Comparison of ENCODE assay signal across 29 cellular contexts in genomic region chr16:79901522-79901921, GRCh38.
"Had no signal": no experiment of that assay in that cellular context is flagged by ENCODE, and none has a peak within 500 bp of the region (broad histone marks: within the 10 kb centered on the region; RNA-seq: fewer than 3 reads in every experiment).

No MANE protein-coding gene starts in this region.

- H3K27ac ChIP-seq: stomach, suprapubic skin, testis, thoracic aorta, thyroid gland, tibial artery, transverse colon, upper lobe of left lung, upper lobe of right lung, uterus, vagina had no signal

- H3K36me3 Mint-ChIP-seq: stimulated activated effector memory CD8-positive, alpha-beta T cell treated with anti-CD3 and anti-CD28 coated beads, Interleukin-12 subunit alpha, Interleukin-12 subunit beta, amount 100 ng/mL, for 72 hours; stimulated activated memory B cell treated with anti-CD40 and anti-IgM and Interleukin-4, amounts not matched to agents 10 μg/mL and 1 μg/mL and 100 μg/mL, for 72 hours; stimulated activated naive B cell treated with anti-CD40 and anti-IgM and Interleukin-4, amounts not matched to agents 10 μg/mL and 1 μg/mL and 100 μg/mL, for 72 hours; type B pancreatic cell had no signal

- H3K9me3 ChIP-seq: stomach, suprapubic skin, testis, thoracic aorta, thyroid gland, tibial artery, tibial nerve, transverse colon, upper lobe of left lung, upper lobe of right lung, uterus, vagina had no signal

- H3K27me3 Mint-ChIP-seq: stimulated activated memory B cell treated with anti-CD40 and anti-IgM and Interleukin-4, amounts not matched to agents 10 μg/mL and 1 μg/mL and 100 μg/mL, for 72 hours; stimulated activated naive B cell treated with anti-CD40 and anti-IgM and Interleukin-4, amounts not matched to agents 10 μg/mL and 1 μg/mL and 100 μg/mL, for 72 hours; stimulated activated naive CD8-positive, alpha-beta T cell treated with anti-CD3 and anti-CD28 coated beads, Interleukin-15, amount 100 ng/mL, for 72 hours; stimulated activated naive CD8-positive, alpha-beta T cell treated with anti-CD3 and anti-CD28 coated beads, Interleukin-15, Interleukin-2, amounts not matched to agents 100 ng/mL and 50 ng/mL, for 24 hours; type B pancreatic cell had no signal

- H3K4me1 Mint-ChIP-seq: stimulated activated effector memory CD8-positive, alpha-beta T cell treated with anti-CD3 and anti-CD28 coated beads, Interleukin-12 subunit alpha, Interleukin-12 subunit beta, amount 100 ng/mL, for 72 hours; stimulated activated memory B cell treated with anti-CD40 and anti-IgM and Interleukin-4, amounts not matched to agents 10 μg/mL and 1 μg/mL and 100 μg/mL, for 72 hours; stimulated activated naive B cell treated with anti-CD40 and anti-IgM and Interleukin-4, amounts not matched to agents 10 μg/mL and 1 μg/mL and 100 μg/mL, for 72 hours; stimulated activated naive CD8-positive, alpha-beta T cell treated with anti-CD3 and anti-CD28 coated beads, Interleukin-15, amount 100 ng/mL, for 72 hours had no signal

- H3K4me3 Mint-ChIP-seq: stimulated activated effector memory CD8-positive, alpha-beta T cell treated with anti-CD3 and anti-CD28 coated beads, Interleukin-12 subunit alpha, Interleukin-12 subunit beta, amount 100 ng/mL, for 72 hours; stimulated activated memory B cell treated with anti-CD40 and anti-IgM and Interleukin-4, amounts not matched to agents 10 μg/mL and 1 μg/mL and 100 μg/mL, for 72 hours; stimulated activated naive B cell treated with anti-CD40 and anti-IgM and Interleukin-4, amounts not matched to agents 10 μg/mL and 1 μg/mL and 100 μg/mL, for 72 hours; stimulated activated naive CD8-positive, alpha-beta T cell treated with anti-CD3 and anti-CD28 coated beads, Interleukin-15, amount 100 ng/mL, for 72 hours; stimulated activated naive CD8-positive, alpha-beta T cell treated with anti-CD3 and anti-CD28 coated beads, Interleukin-15, Interleukin-2, amounts not matched to agents 100 ng/mL and 50 ng/mL, for 24 hours; type B pancreatic cell had no signal

- H3K27me3 ChIP-seq: stomach, suprapubic skin, testis, thyroid gland, tibial artery, tibial nerve, transverse colon, upper lobe of left lung, upper lobe of right lung, uterus, vagina had no signal

- H3K36me3 ChIP-seq: stomach, suprapubic skin, thoracic aorta, thyroid gland, tibial artery, tibial nerve, transverse colon, upper lobe of left lung, upper lobe of right lung, uterus, vagina had no signal

- ATAC-seq: stimulated activated effector memory CD8-positive, alpha-beta T cell treated with anti-CD3 and anti-CD28 coated beads, Interleukin-12 subunit alpha, Interleukin-12 subunit beta, amount 100 ng/mL, for 72 hours; stimulated activated memory B cell treated with anti-CD40 and anti-IgM and Interleukin-4, amounts not matched to agents 10 μg/mL and 1 μg/mL and 100 μg/mL, for 72 hours; stimulated activated naive B cell treated with anti-CD40 and anti-IgM and Interleukin-4, amounts not matched to agents 10 μg/mL and 1 μg/mL and 100 μg/mL, for 72 hours; stimulated activated naive CD8-positive, alpha-beta T cell treated with anti-CD3 and anti-CD28 coated beads, Interleukin-15, amount 100 ng/mL, for 72 hours; stimulated activated naive CD8-positive, alpha-beta T cell treated with anti-CD3 and anti-CD28 coated beads, Interleukin-15, Interleukin-2, amounts not matched to agents 100 U/mL and 50 U/mL, for 24 hours; upper lobe of right lung had no signal

- FAIRE-seq: urothelium cell line had no signal

- H3K27ac Mint-ChIP-seq: stimulated activated effector memory CD8-positive, alpha-beta T cell treated with anti-CD3 and anti-CD28 coated beads, Interleukin-12 subunit alpha, Interleukin-12 subunit beta, amount 100 ng/mL, for 72 hours; stimulated activated memory B cell treated with anti-CD40 and anti-IgM and Interleukin-4, amounts not matched to agents 10 μg/mL and 1 μg/mL and 100 μg/mL, for 72 hours; stimulated activated naive B cell treated with anti-CD40 and anti-IgM and Interleukin-4, amounts not matched to agents 10 μg/mL and 1 μg/mL and 100 μg/mL, for 72 hours; stimulated activated naive CD8-positive, alpha-beta T cell treated with anti-CD3 and anti-CD28 coated beads, Interleukin-15, Interleukin-2, amounts not matched to agents 100 ng/mL and 50 ng/mL, for 24 hours; type B pancreatic cell had no signal

- H3K9me3 Mint-ChIP-seq: stimulated activated effector memory CD8-positive, alpha-beta T cell treated with anti-CD3 and anti-CD28 coated beads, Interleukin-12 subunit alpha, Interleukin-12 subunit beta, amount 100 ng/mL, for 72 hours; stimulated activated memory B cell treated with anti-CD40 and anti-IgM and Interleukin-4, amounts not matched to agents 10 μg/mL and 1 μg/mL and 100 μg/mL, for 72 hours; stimulated activated naive B cell treated with anti-CD40 and anti-IgM and Interleukin-4, amounts not matched to agents 10 μg/mL and 1 μg/mL and 100 μg/mL, for 72 hours; stimulated activated naive CD8-positive, alpha-beta T cell treated with anti-CD3 and anti-CD28 coated beads, Interleukin-15, amount 100 ng/mL, for 72 hours; stimulated activated naive CD8-positive, alpha-beta T cell treated with anti-CD3 and anti-CD28 coated beads, Interleukin-15, Interleukin-2, amounts not matched to agents 100 ng/mL and 50 ng/mL, for 24 hours; type B pancreatic cell had no signal

- H3K4me1 ChIP-seq: stomach, testis, thyroid gland, tibial artery, upper lobe of left lung, upper lobe of right lung, uterus, vagina had no signal

- H3K4me3 ChIP-seq: stomach, suprapubic skin, testis, thoracic aorta, thyroid gland, tibial artery, tibial nerve, transverse colon, upper lobe of left lung, upper lobe of right lung, uterus, vagina had no signal

- DNase-seq: stimulated activated CD4-positive, alpha-beta T cell treated with anti-CD3 and anti-CD28 coated beads, Interleukin-2, amount 100 ng/mL, for 48 hours; stimulated activated CD4-positive, alpha-beta T cell treated with anti-CD3 and anti-CD28 coated beads, Interleukin-4, amount 100 ng/mL, for 1 hour; stimulated activated CD4-positive, alpha-beta T cell treated with anti-CD3 and anti-CD28 coated beads, Interleukin-4, amount 100 ng/mL, for 24 hours; stimulated activated CD4-positive, alpha-beta T cell treated with anti-CD3 and anti-CD28 coated beads, Interleukin-4, amount 100 ng/mL, for 4 hours; stimulated activated CD8-positive, alpha-beta memory T cell treated with anti-CD3 and anti-CD28 coated beads, Interleukin-4, amount 100 ng/mL, for 48 hours; stimulated activated naive B cell treated with anti-CD40 and anti-IgM and Interleukin-4, amounts not matched to agents 10 μg/mL and 1 μg/mL and 100 μg/mL, for 72 hours; stimulated activated naive CD4-positive, alpha-beta T cell; stimulated activated naive CD4-positive, alpha-beta T cell treated with Interleukin-2 at 50 U/mL for 16 hours; stimulated activated naive CD8-positive, alpha-beta T cell treated with anti-CD3 and anti-CD28 coated beads, Interleukin-15, amount 100 ng/mL, for 72 hours; stimulated activated naive CD8-positive, alpha-beta T cell treated with anti-CD3 and anti-CD28 coated beads, Interleukin-15, Interleukin-2, amounts not matched to agents 100 U/mL and 50 U/mL, for 24 hours; stomach; substantia nigra; testis; thyroid gland; tibial artery; transverse colon; trophoblast cell; upper lobe of left lung; upper lobe of right lung; uterus had no signal
